In the genomic region with DNA sequence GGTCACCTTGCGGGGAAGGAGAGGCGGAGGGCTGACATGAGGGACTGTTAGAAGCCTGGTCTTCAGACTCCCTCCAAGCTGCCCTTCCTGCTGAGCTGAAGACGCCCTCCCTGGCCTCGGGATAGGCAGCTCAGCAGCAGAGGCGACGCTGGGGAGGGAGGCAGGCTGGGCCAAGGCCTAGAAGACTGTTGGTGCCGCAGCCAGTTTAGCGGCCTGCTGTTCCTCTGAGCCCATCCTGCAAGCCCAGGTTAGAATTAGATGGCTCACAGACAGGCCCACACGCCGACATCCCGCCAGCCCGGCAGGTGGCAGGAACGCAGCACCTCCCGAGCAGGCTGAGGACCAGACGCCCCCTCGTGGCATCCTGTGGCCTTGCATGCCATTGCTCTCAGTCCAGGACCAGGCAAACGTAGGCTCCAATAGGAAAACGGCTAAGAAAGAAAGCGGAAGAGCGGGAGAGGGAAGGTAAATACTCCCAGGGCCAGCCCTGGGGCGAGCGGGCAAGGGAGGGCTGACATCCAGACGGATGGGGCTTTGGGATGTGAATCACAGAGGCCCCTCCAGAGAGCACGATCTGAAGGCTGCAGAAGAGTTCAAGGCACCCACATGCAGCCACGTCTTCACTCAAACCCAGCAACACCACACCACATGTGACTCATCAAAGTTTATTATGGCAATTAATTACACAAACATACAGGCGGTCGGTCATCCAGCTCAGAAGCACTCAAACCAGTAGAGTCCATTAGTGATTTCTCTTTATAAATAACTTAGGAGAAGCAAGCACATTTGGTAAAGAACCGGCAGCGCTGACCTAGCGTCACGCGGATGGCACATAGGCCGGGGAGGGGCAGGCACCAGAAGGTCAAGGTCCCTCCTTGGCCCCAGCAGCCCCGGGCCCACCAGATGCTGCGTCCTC, we compare ENCODE assay signal across 1 cellular context.
TF ChIP-seq lines count a peak whose summit lies in the region.

No MANE protein-coding gene starts in this region.

TF ChIP-seq in GM23338, 12 proteins besides CTCF, POLR2A, EP300 and RAD21 (continued from another document):
- TF ChIP-seq, protein P1, sequence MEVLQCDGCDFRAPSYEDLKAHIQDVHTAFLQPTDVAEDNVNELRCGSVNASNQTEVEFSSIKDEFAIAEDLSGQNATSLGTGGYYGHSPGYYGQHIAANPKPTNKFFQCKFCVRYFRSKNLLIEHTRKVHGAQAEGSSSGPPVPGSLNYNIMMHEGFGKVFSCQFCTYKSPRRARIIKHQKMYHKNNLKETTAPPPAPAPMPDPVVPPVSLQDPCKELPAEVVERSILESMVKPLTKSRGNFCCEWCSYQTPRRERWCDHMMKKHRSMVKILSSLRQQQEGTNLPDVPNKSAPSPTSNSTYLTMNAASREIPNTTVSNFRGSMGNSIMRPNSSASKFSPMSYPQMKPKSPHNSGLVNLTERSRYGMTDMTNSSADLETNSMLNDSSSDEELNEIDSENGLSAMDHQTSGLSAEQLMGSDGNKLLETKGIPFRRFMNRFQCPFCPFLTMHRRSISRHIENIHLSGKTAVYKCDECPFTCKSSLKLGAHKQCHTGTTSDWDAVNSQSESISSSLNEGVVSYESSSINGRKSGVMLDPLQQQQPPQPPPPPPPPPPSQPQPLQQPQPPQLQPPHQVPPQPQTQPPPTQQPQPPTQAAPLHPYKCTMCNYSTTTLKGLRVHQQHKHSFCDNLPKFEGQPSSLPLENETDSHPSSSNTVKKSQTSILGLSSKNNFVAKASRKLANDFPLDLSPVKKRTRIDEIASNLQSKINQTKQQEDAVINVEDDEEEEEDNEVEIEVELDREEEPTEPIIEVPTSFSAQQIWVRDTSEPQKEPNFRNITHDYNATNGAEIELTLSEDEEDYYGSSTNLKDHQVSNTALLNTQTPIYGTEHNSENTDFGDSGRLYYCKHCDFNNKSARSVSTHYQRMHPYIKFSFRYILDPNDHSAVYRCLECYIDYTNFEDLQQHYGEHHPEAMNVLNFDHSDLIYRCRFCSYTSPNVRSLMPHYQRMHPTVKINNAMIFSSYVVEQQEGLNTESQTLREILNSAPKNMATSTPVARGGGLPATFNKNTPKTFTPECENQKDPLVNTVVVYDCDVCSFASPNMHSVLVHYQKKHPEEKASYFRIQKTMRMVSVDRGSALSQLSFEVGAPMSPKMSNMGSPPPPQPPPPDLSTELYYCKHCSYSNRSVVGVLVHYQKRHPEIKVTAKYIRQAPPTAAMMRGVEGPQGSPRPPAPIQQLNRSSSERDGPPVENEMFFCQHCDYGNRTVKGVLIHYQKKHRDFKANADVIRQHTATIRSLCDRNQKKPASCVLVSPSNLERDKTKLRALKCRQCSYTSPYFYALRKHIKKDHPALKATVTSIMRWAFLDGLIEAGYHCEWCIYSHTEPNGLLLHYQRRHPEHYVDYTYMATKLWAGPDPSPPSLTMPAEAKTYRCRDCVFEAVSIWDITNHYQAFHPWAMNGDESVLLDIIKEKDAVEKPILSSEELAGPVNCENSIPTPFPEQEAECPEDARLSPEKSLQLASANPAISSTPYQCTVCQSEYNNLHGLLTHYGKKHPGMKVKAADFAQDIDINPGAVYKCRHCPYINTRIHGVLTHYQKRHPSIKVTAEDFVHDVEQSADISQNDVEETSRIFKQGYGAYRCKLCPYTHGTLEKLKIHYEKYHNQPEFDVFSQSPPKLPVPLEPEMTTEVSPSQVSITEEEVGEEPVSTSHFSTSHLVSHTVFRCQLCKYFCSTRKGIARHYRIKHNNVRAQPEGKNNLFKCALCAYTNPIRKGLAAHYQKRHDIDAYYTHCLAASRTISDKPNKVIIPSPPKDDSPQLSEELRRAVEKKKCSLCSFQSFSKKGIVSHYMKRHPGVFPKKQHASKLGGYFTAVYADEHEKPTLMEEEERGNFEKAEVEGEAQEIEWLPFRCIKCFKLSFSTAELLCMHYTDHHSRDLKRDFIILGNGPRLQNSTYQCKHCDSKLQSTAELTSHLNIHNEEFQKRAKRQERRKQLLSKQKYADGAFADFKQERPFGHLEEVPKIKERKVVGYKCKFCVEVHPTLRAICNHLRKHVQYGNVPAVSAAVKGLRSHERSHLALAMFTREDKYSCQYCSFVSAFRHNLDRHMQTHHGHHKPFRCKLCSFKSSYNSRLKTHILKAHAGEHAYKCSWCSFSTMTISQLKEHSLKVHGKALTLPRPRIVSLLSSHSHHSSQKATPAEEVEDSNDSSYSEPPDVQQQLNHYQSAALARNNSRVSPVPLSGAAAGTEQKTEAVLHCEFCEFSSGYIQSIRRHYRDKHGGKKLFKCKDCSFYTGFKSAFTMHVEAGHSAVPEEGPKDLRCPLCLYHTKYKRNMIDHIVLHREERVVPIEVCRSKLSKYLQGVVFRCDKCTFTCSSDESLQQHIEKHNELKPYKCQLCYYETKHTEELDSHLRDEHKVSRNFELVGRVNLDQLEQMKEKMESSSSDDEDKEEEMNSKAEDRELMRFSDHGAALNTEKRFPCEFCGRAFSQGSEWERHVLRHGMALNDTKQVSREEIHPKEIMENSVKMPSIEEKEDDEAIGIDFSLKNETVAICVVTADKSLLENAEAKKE (CRISPR knock-in tag; IDR thresholded peaks at IDR 0.05), result no peak
- no peak for TF ChIP-seq NANOG (IDR thresholded peaks at IDR 0.05; ENCODE audit: borderline replicate concordance)
- 0 out of 2 replicates have a peak, but pooled peaks have one; percentile 19 for TF ChIP-seq POLR2AphosphoS5 (IDR thresholded peaks at IDR 0.05; ENCODE audit: low read depth)
- TF ChIP-seq, protein P2, sequence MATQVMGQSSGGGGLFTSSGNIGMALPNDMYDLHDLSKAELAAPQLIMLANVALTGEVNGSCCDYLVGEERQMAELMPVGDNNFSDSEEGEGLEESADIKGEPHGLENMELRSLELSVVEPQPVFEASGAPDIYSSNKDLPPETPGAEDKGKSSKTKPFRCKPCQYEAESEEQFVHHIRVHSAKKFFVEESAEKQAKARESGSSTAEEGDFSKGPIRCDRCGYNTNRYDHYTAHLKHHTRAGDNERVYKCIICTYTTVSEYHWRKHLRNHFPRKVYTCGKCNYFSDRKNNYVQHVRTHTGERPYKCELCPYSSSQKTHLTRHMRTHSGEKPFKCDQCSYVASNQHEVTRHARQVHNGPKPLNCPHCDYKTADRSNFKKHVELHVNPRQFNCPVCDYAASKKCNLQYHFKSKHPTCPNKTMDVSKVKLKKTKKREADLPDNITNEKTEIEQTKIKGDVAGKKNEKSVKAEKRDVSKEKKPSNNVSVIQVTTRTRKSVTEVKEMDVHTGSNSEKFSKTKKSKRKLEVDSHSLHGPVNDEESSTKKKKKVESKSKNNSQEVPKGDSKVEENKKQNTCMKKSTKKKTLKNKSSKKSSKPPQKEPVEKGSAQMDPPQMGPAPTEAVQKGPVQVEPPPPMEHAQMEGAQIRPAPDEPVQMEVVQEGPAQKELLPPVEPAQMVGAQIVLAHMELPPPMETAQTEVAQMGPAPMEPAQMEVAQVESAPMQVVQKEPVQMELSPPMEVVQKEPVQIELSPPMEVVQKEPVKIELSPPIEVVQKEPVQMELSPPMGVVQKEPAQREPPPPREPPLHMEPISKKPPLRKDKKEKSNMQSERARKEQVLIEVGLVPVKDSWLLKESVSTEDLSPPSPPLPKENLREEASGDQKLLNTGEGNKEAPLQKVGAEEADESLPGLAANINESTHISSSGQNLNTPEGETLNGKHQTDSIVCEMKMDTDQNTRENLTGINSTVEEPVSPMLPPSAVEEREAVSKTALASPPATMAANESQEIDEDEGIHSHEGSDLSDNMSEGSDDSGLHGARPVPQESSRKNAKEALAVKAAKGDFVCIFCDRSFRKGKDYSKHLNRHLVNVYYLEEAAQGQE (IDR thresholded peaks at IDR 0.05; ENCODE audit: unreplicated experiment), result no peak
